Comparison of ENCODE assay signal across 16 cellular contexts in the genomic region with DNA sequence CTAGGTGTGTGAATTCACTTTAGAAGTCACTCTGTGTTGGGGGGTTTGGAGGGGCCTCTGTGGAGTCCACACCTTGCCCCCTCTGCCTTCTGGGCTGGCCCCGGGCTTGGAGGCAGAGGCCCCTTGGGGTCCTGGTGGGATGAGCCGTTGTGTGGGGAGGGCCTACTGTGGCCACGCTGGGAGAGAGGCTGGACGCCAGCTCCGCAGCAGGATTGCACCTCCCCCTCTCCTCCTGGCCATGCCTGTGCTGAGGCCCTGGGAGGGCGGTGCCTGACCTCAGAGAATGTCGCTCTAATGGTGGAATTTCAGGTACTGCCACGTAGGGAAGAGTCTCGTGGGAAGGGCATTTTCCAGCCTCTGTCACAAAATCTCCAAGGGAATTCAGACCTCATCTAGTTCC.
"Had no signal": no experiment of that assay in that cellular context is flagged by ENCODE, and none has a peak within 500 bp of the region (broad histone marks: within the 10 kb centered on the region; RNA-seq: fewer than 3 reads in every experiment).

No MANE protein-coding gene starts in this region.

- H3K4me3 ChIP-seq: dorsolateral prefrontal cortex, pancreas, thoracic aorta had no signal

- DNase-seq: activated B cell treated with CpG ODN at 0.5 μM for 24 hours; activated CD4-positive, alpha-beta memory T cell treated with anti-CD3 and anti-CD28 coated beads for 36 hours; activated CD4-positive, alpha-beta T cell treated with anti-CD3 and anti-CD28 coated beads for 4 hours; activated CD8-positive, alpha-beta memory T cell treated with anti-CD3 and anti-CD28 coated beads, Interleukin-2, amount 10 ng/mL, durations not matched to agents 7 days and 5 days; activated naive CD8-positive, alpha-beta T cell treated with anti-CD3 and anti-CD28 coated beads for 36 hours; amniotic stem cell; foreskin fibroblast; hippocampal formation; kidney glomerular epithelial cell; stimulated activated naive B cell treated with anti-CD40 and anti-IgM and Interleukin-4, amounts not matched to agents 10 μg/mL and 1 μg/mL and 100 μg/mL, for 72 hours had no signal

- H3K4me1 ChIP-seq: pancreas had no signal

- H3K36me3 ChIP-seq: neutrophil, pancreas had no signal

- H3K27ac ChIP-seq: epithelial cell of prostate, neutrophil, pancreas, thoracic aorta had no signal

- H3K9me3 ChIP-seq: neutrophil, pancreas, thoracic aorta had no signal

- H3K27me3 ChIP-seq: pancreas had no signal

- ATAC-seq: activated CD8-positive, alpha-beta memory T cell treated with anti-CD3 and anti-CD28 coated beads, Interleukin-2, amount 10 ng/mL, durations not matched to agents 7 days and 5 days; naive thymus-derived CD8-positive, alpha-beta T cell; pancreas; stimulated activated naive B cell treated with anti-CD40 and anti-IgM and Interleukin-4, amounts not matched to agents 10 μg/mL and 1 μg/mL and 100 μg/mL, for 72 hours had no signal
